Comparison of ENCODE assay signal across 23 cellular contexts in genomic region chr14:80003138-80003537, GRCh38.
DNase-seq lines count a peak whose midpoint lies in the region; ATAC-seq, FAIRE-seq and TF ChIP-seq lines count a peak whose summit lies in the region.
"Had no signal": no experiment of that assay in that cellular context is flagged by ENCODE, and none has a peak within 500 bp of the region (broad histone marks: within the 10 kb centered on the region; RNA-seq: fewer than 3 reads in every experiment).

No MANE protein-coding gene starts in this region.

- FAIRE-seq in GM19239 (lab: Jason Lieb, UNC) (no peak), small intestine (lab: Jason Lieb, UNC) (no peak)
- FAIRE-seq: G401.6, GM12878, urothelium cell line had no signal

- 70 to 76% (median 76%) methylated on average over 4 of the region's 4 CpGs for WGBS in small intestine, 3 donors

- H3K4me3 ChIP-seq in AG04449 (ENCODE audit: low read depth, low read length) (no peak overlapping the region), small intestine (ENCODE audit: low read depth in 1 of 2, low read length in 2 of 2) (no peak overlapping the region)
- H3K4me3 ChIP-seq: GM12878 had no signal

- no peak overlapping the region for H3K4me3 Mint-ChIP-seq in activated CD8-positive, alpha-beta T cell treated with anti-CD3 and anti-CD28 coated beads for 36 hours
- H3K4me3 Mint-ChIP-seq: activated CD4-positive, alpha-beta T cell treated with anti-CD3 and anti-CD28 coated beads, Interleukin-2, amount 10 ng/mL, durations not matched to agents 7 days and 5 days; immature natural killer cell had no signal

- H3K9me3 ChIP-seq in small intestine (ENCODE audit: control insufficient read depth, low read depth), result no peaks in the 10 kb centered on the region

- H3K27me3 Mint-ChIP-seq in activated CD8-positive, alpha-beta T cell treated with anti-CD3 and anti-CD28 coated beads for 36 hours, result no peaks in the 10 kb centered on the region
- H3K27me3 Mint-ChIP-seq: activated CD4-positive, alpha-beta T cell treated with anti-CD3 and anti-CD28 coated beads, Interleukin-2, amount 10 ng/mL, durations not matched to agents 7 days and 5 days had no signal

- no peaks in the 10 kb centered on the region for H3K4me1 Mint-ChIP-seq in activated CD8-positive, alpha-beta T cell treated with anti-CD3 and anti-CD28 coated beads for 36 hours (ENCODE audit: low read depth)
- H3K4me1 Mint-ChIP-seq: activated CD4-positive, alpha-beta T cell treated with anti-CD3 and anti-CD28 coated beads, Interleukin-2, amount 10 ng/mL, durations not matched to agents 7 days and 5 days; immature natural killer cell had no signal

- H3K27ac Mint-ChIP-seq in activated CD8-positive, alpha-beta T cell treated with anti-CD3 and anti-CD28 coated beads for 36 hours, result no peak overlapping the region
- H3K27ac Mint-ChIP-seq: activated CD4-positive, alpha-beta T cell treated with anti-CD3 and anti-CD28 coated beads, Interleukin-2, amount 10 ng/mL, durations not matched to agents 7 days and 5 days; immature natural killer cell had no signal

- H3K4me1 ChIP-seq in small intestine (ENCODE audit: control insufficient read depth in 2 of 2, insufficient read depth in 1 of 2, low read depth in 1 of 2, low read length in 1 of 2), result no peaks in the 10 kb centered on the region

- TF ChIP-seq CTCF in AG04449 (IDR thresholded peaks at IDR 0.05; ENCODE audit: insufficient read depth, low read length, missing control alignments), result no peak
- TF ChIP-seq CTCF in activated CD8-positive, alpha-beta T cell treated with anti-CD3 and anti-CD28 coated beads for 36 hours (IDR thresholded peaks at IDR 0.05), result no peak

- no peaks in the 10 kb centered on the region for H3K27me3 ChIP-seq in small intestine (ENCODE audit: control insufficient read depth in 2 of 2, insufficient read depth in 2 of 2, low read length in 2 of 2)

- CTCF ChIA-PET in AG04449 (lab: Yijun Ruan, JAX), result no interaction called here
- CTCF ChIA-PET in activated CD8-positive, alpha-beta T cell treated with anti-CD3 and anti-CD28 coated beads for 36 hours (lab: Charles Lee), result no interaction called here

- no peak for ATAC-seq in activated CD8-positive, alpha-beta T cell treated with anti-CD3 and anti-CD28 coated beads for 36 hours
- ATAC-seq: GM12878 had no signal

- H3K27ac ChIP-seq in epithelial cell of prostate, result no peak overlapping the region
- H3K27ac ChIP-seq in small intestine (ENCODE audit: low read depth in 1 of 2, low read length in 1 of 2), result no peak overlapping the region
- H3K27ac ChIP-seq: HL-60 had no signal

- no peaks in the 10 kb centered on the region for H3K9me3 Mint-ChIP-seq in activated CD8-positive, alpha-beta T cell treated with anti-CD3 and anti-CD28 coated beads for 36 hours

- H3K36me3 Mint-ChIP-seq in activated CD8-positive, alpha-beta T cell treated with anti-CD3 and anti-CD28 coated beads for 36 hours (ENCODE audit: low read depth), result no peaks in the 10 kb centered on the region
- H3K36me3 Mint-ChIP-seq: immature natural killer cell had no signal

- DNase-seq in AG04449 (ENCODE audit: low read depth, low spot score) (peak; percentile 7), EL (peak; percentile 68), NCI-H748 treated with DMSO at 0.1 percent for 48 hours (lab: John Stamatoyannopoulos, UW) (peak; percentile 80), epithelial cell of prostate (ENCODE audit: low read depth, low spot score) (peak; percentile 65), GM19239 (ENCODE audit: insufficient read length, low spot score) (no peak), small intestine (no peak), kidney glomerular epithelial cell (lab: John Stamatoyannopoulos, UW) (no peak)
- DNase-seq in activated CD8-positive, alpha-beta T cell treated with anti-CD3 and anti-CD28 coated beads for 36 hours, result no peak
- DNase-seq: ACHN; activated CD4-positive, alpha-beta T cell treated with anti-CD3 and anti-CD28 coated beads, Interleukin-2, amount 10 ng/mL, durations not matched to agents 7 days and 5 days; activated naive CD4-positive, alpha-beta T cell treated with Interleukin-2 at 50 U/mL for 16 hours; activated T-cell treated with anti-CD3 and anti-CD28 coated beads for 4 hours; COR-L47; immature natural killer cell; KBM-7; NCI-H1436; NCI-H446; OCI-M1; stimulated activated CD4-positive, alpha-beta T cell treated with anti-CD3 and anti-CD28 coated beads, Interleukin-2, amount 100 ng/mL, for 48 hours had no signal

- POLR2A ChIA-PET in AG04449 (lab: Yijun Ruan, JAX), result no interaction called here
- POLR2A ChIA-PET in activated CD8-positive, alpha-beta T cell treated with anti-CD3 and anti-CD28 coated beads for 36 hours (lab: Charles Lee), result no interaction called here

- no peaks in the 10 kb centered on the region for H3K36me3 ChIP-seq in small intestine (ENCODE audit: control insufficient read depth in 2 of 2, insufficient read depth in 2 of 2, low read length in 2 of 2)

- intact Hi-C loops in activated CD8-positive, alpha-beta T cell treated with anti-CD3 and anti-CD28 coated beads for 36 hours (cut with micrococcal nuclease), result no loop called here

Comparison
In these comparisons a context has a peak if more than half of its experiments do, and no peak if none do; other contexts are left out.
1. DNase-seq: peak in AG04449 (single experiment), EL (single experiment), NCI-H748 treated with DMSO at 0.1 percent for 48 hours (single experiment) and epithelial cell of prostate (single experiment); none in GM19239 (single experiment), small intestine (single experiment), activated CD8-positive, alpha-beta T cell treated with anti-CD3 and anti-CD28 coated beads for 36 hours (single experiment) and kidney glomerular epithelial cell (single experiment).